39 cellular contexts compared by ENCODE assay signal in the genomic region with DNA sequence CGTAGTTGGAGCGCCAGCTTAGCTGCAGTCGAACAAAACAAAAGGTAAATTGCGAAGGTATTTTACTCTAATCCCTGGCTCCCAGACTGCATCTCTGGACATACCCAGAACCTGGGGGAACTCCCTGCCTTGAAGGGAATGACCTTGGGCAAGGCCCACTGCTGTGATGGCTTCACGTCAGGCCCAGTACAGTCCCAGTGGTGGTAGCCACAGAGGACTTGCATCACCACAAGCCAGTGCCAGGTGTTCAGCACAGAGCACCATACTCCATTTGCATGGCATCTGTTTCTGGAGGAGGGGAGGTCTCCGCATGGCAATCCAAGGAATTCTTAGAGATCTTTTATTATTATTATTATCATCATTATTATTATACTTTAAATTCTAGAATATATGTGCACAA. TPM values are rescaled to one million over a fixed set of nuclear protein-coding genes. Genes with fewer than 3 reads are reported as not detected.
"Had no signal": no experiment of that assay in that cellular context is flagged by ENCODE, and none has a peak within 500 bp of the region (broad histone marks: within the 10 kb centered on the region; RNA-seq: fewer than 3 reads in every experiment).

No MANE protein-coding gene starts in this region.

- H3K4me3 ChIP-seq: MG63 had no signal

- H3K9me3 ChIP-seq: MG63 had no signal

- H3K27ac ChIP-seq: KMS-11 had no signal

- H3K36me3 ChIP-seq: MG63 had no signal

- DNase-seq: Karpas-422, Kasumi-1, KG1, MG63, MM.1S, MV-4-11, NCI-H1048, NCI-H1092, NCI-H1092 treated with DMSO at 0.1 percent for 48 hours, NCI-H1105, NCI-H1105 treated with DMSO at 0.1 percent for 48 hours, NCI-H1417, NCI-H1417 treated with DMSO at 0.1 percent for 48 hours, NCI-H1436, NCI-H1436 treated with DMSO at 0.1 percent for 48 hours, NCI-H146, NCI-H1694, NCI-H1694 treated with DMSO at 0.1 percent for 48 hours, NCI-H187, NCI-H187 treated with DMSO at 0.1 percent for 48 hours, NCI-H1930, NCI-H2029, NCI-H2029 treated with DMSO at 0.1 percent for 48 hours, NCI-H2081, NCI-H2081 treated with DMSO at 0.1 percent for 48 hours, NCI-H2107, NCI-H2171, NCI-H2171 treated with DMSO at 0.1 percent for 48 hours, NCI-H2227 treated with DMSO at 0.1 percent for 48 hours, NCI-H226, NCI-H345, NCI-H446, NCI-H446 treated with DMSO at 0.1 percent for 48 hours, NCI-H510A had no signal

- H3K4me2 ChIP-seq: KMS-11 had no signal

- H3K27me3 ChIP-seq: MG63 had no signal

RNA-seq across cellular contexts. Expression of a gene that starts 5.6 kb away (rescaled TPM):
- total RNA-seq: LHCN-M2, M059J, MCF 10A, NCI-H460 had no signal

RNA-seq across cellular contexts. Expression of a gene that starts 51.8 kb away (rescaled TPM):
- total RNA-seq: LHCN-M2, M059J, MCF 10A, NCI-H460 had no signal
